2 cellular contexts compared by ENCODE assay signal in genomic region chr2:36559221-36559942, GRCh38.
TF ChIP-seq lines count a peak whose summit lies in the region.

No MANE protein-coding gene starts in this region.

TF ChIP-seq in HepG2, 621 proteins besides CTCF, POLR2A, EP300 and RAD21:
- no peak for TF ChIP-seq ZNF34 (CRISPR knock-in tag; IDR thresholded peaks at IDR 0.05; ENCODE audit: borderline replicate concordance)
- no peak for TF ChIP-seq ZNF800 (CRISPR knock-in tag; IDR thresholded peaks at IDR 0.05)
- TF ChIP-seq MAFF (IDR thresholded peaks at IDR 0.05; ENCODE audit: low read depth, low read length), result no peak
- TF ChIP-seq NCOA1 (CRISPR knock-in tag; IDR thresholded peaks at IDR 0.05), result no peak
- TF ChIP-seq MIER2 (CRISPR knock-in tag; IDR thresholded peaks at IDR 0.05), result no peak
- TF ChIP-seq ZNF605 (CRISPR knock-in tag; IDR thresholded peaks at IDR 0.05), result no peak
- TF ChIP-seq TFAP4 (IDR thresholded peaks at IDR 0.05; ENCODE audit: borderline replicate concordance, low read depth), result no peak
- TF ChIP-seq ATAD3A (CRISPR knock-in tag; IDR thresholded peaks at IDR 0.05), result no peak
- TF ChIP-seq ZNF609 (CRISPR knock-in tag; IDR thresholded peaks at IDR 0.05; ENCODE audit: borderline replicate concordance), result no peak
- TF ChIP-seq JUNB (CRISPR knock-in tag; IDR thresholded peaks at IDR 0.05; ENCODE audit: borderline replicate concordance), result no peak
TF ChIP-seq in HepG2: peak in this region for 0.

TF ChIP-seq in endothelial cell of umbilical vein, 7 proteins besides CTCF, POLR2A, EP300 and RAD21:
- TF ChIP-seq MYC (IDR thresholded peaks at IDR 0.05; ENCODE audit: low read depth, low read length) (no peak), JUN (IDR thresholded peaks at IDR 0.05; ENCODE audit: borderline replicate concordance, insufficient read depth, insufficient read length, low read depth) (no peak), MAX (IDR thresholded peaks at IDR 0.05; ENCODE audit: insufficient read depth, insufficient read length) (no peak), EZH2 (IDR thresholded peaks at IDR 0.05; ENCODE audit: borderline replicate concordance, low read depth, low read length, severe bottlenecking) (no peak)
